In genomic region chr17:36074365-36074764, GRCh38 we compare ENCODE assay signal across 17 cellular contexts. TPM values are rescaled to one million over a fixed set of nuclear protein-coding genes. Genes with fewer than 3 reads are reported as not detected.
"Had no signal": no experiment of that assay in that cellular context is flagged by ENCODE, and none has a peak within 500 bp of the region (broad histone marks: within the 10 kb centered on the region; RNA-seq: fewer than 3 reads in every experiment).

No MANE protein-coding gene starts in this region.

- H3K4me1 ChIP-seq: pancreas had no signal

- H3K27ac Mint-ChIP-seq: activated B cell treated with CpG ODN at 0.5 μM for 24 hours; activated naive CD8-positive, alpha-beta T cell treated with anti-CD3 and anti-CD28 coated beads, Interleukin-2, amount 10 ng/mL, durations not matched to agents 7 days and 5 days; naive B cell had no signal

- FAIRE-seq: pancreas, TTC549 had no signal

- H3K27me3 ChIP-seq: pancreas had no signal

- DNase-seq: activated B cell treated with CpG ODN at 0.5 μM for 24 hours; activated CD8-positive, alpha-beta memory T cell treated with anti-CD3 and anti-CD28 coated beads, Interleukin-2, amount 50 U/mL, for 4 hours; activated effector memory CD4-positive, alpha-beta T cell treated with Interleukin-2 at 50 U/mL for 16 hours; activated naive CD8-positive, alpha-beta T cell treated with anti-CD3 and anti-CD28 coated beads, Interleukin-2, amount 10 ng/mL, durations not matched to agents 7 days and 5 days; aorta; cerebellar nuclear complex; effector memory CD8-positive, alpha-beta T cell; foreskin melanocyte; left colon; mammary epithelial cell; naive B cell; pancreas had no signal

- ATAC-seq: effector memory CD8-positive, alpha-beta T cell; left colon; pancreas; sciatic nerve had no signal

- H3K9me3 Mint-ChIP-seq: activated naive CD8-positive, alpha-beta T cell treated with anti-CD3 and anti-CD28 coated beads, Interleukin-2, amount 10 ng/mL, durations not matched to agents 7 days and 5 days had no signal

- H3K36me3 Mint-ChIP-seq: activated naive CD8-positive, alpha-beta T cell treated with anti-CD3 and anti-CD28 coated beads, Interleukin-2, amount 10 ng/mL, durations not matched to agents 7 days and 5 days had no signal

- H3K4me3 Mint-ChIP-seq: activated B cell treated with CpG ODN at 0.5 μM for 24 hours; activated naive CD8-positive, alpha-beta T cell treated with anti-CD3 and anti-CD28 coated beads, Interleukin-2, amount 10 ng/mL, durations not matched to agents 7 days and 5 days; naive B cell had no signal

- H3K27ac ChIP-seq: epithelial cell of prostate, pancreas had no signal

- H3K4me3 ChIP-seq: pancreas had no signal

- H3K36me3 ChIP-seq: pancreas had no signal

- H3K27me3 Mint-ChIP-seq: effector memory CD8-positive, alpha-beta T cell; naive B cell had no signal

- H3K9me3 ChIP-seq: pancreas had no signal

RNA-seq across cellular contexts. Expression of gene CCL18, which starts 10.3 kb away (rescaled TPM):
- total RNA-seq: activated B cell treated with CpG ODN at 0.5 μM for 24 hours; activated naive CD8-positive, alpha-beta T cell treated with anti-CD3 and anti-CD28 coated beads, Interleukin-2, amount 10 ng/mL, durations not matched to agents 7 days and 5 days; fibroblast of lung; mammary epithelial cell had no signal
- polyA plus RNA-seq: fibroblast of lung, mammary epithelial cell, pancreas had no signal

RNA-seq across cellular contexts. Expression of gene CCL3, which starts 15.6 kb away (rescaled TPM):
- total RNA-seq: fibroblast of lung, mammary epithelial cell had no signal
- polyA plus RNA-seq: fibroblast of lung, mammary epithelial cell had no signal

RNA-seq across cellular contexts. Expression of gene CCL4, which starts 29.3 kb away (rescaled TPM):
- total RNA-seq: fibroblast of lung, mammary epithelial cell had no signal
- polyA plus RNA-seq: fibroblast of lung, mammary epithelial cell had no signal

RNA-seq across cellular contexts. Expression of gene CCL23, which starts 56.6 kb away (rescaled TPM):
- total RNA-seq: activated B cell treated with CpG ODN at 0.5 μM for 24 hours; activated naive CD8-positive, alpha-beta T cell treated with anti-CD3 and anti-CD28 coated beads, Interleukin-2, amount 10 ng/mL, durations not matched to agents 7 days and 5 days; fibroblast of lung; mammary epithelial cell; mononuclear cell had no signal
- polyA plus RNA-seq: aorta, fibroblast of lung, mammary epithelial cell had no signal
